12 cellular contexts compared by ENCODE assay signal in the genomic region with DNA sequence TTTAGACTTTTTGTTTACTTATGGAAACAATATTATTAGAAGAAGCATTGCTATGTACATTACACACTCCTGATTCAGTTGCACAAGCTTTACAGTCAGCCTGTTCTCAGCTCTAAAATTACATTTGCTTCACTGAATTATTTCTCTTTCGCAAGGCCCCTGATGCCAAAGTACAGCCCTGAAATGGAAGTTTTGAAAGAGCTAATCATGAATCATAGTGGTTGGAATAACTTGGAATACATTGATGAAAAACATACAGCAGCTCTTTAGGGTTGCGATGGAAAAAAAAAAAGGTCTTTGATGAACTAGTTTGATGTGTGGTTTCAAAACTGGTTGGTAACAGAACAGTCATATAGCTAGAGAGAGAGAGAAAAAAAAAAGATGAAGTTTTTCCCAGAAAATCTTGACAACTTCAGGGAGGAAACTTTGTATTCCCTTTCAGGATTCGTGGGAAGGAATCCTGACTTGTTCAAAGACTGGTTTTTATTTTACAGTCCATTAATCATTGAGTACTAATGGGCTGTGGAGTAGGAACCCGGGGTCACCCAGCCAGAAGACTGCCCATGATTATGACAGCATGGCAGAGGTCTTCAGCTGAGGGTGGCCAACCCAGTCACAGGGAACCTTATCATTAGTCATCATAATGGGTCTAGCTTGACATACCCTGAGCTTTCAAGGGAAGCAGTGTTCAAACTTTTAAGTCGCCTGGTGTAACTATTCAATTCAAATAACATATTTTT.
DNase-seq lines count a peak whose midpoint lies in the region; ATAC-seq, FAIRE-seq and TF ChIP-seq lines count a peak whose summit lies in the region.
"Had no signal": no experiment of that assay in that cellular context is flagged by ENCODE, and none has a peak within 500 bp of the region (broad histone marks: within the 10 kb centered on the region; RNA-seq: fewer than 3 reads in every experiment).

No MANE protein-coding gene starts in this region.

- TF ChIP-seq POLR2A in HepG2 (IDR thresholded peaks at IDR 0.05; ENCODE audit: insufficient read depth in 1 of 2, low read depth in 2 of 2, low read length in 2 of 2) = no peak

- no peak for FAIRE-seq in bronchial epithelial cell (lab: Jason Lieb, UNC)
- FAIRE-seq in HepG2 (lab: Jason Lieb, UNC) = no peak
- FAIRE-seq: G401.6 had no signal

- H4K20me1 ChIP-seq in HepG2 (ENCODE audit: insufficient read depth, low read length) = no peaks in the 10 kb centered on the region

- TF ChIP-seq EP300 in HepG2 (IDR thresholded peaks at IDR 0.05; ENCODE audit: low read depth in 2 of 2, low read length in 2 of 2) (no peak), HepG2 (CRISPR knock-in tag; IDR thresholded peaks at IDR 0.05; ENCODE audit: borderline replicate concordance) (no peak)

- peak overlapping the region; percentile 67 for H3K27ac ChIP-seq in AG04450 (ENCODE audit: low read depth, low read length)
- H3K27ac ChIP-seq in HepG2 (ENCODE audit: extremely low read length, insufficient read depth, low read length) = no peak overlapping the region

- H3K9me3 ChIP-seq in AG04450 (ENCODE audit: control insufficient read depth, insufficient read depth, low read length) = no peaks in the 10 kb centered on the region
- no peaks in the 10 kb centered on the region for H3K9me3 ChIP-seq in HepG2 (ENCODE audit: low read length)

- no TSS peak for BruUV-seq in HepG2 (replicated peaks; lab: Mats Ljungman, UMichigan)

- DNase-seq in AG04450 (ENCODE audit: low read depth, low spot score) = peak; percentile 65
- peak; percentile 91 for DNase-seq in LHCN-M2 (ENCODE audit: low read depth)
- DNase-seq in bronchial epithelial cell (ENCODE audit: low read depth) = peak; percentile 85
- peak; percentile 12 for DNase-seq in HepG2 (ENCODE audit: low spot score)
- DNase-seq in central memory CD4-positive, alpha-beta T cell = no peak
- DNase-seq in T-helper 2 cell = no peak
- DNase-seq: activated CD8-positive, alpha-beta T cell treated with anti-CD3 and anti-CD28 coated beads, Interleukin-2, amount 10 ng/mL, durations not matched to agents 7 days and 5 days; activated naive CD4-positive, alpha-beta T cell treated with Interleukin-2 at 50 U/mL for 16 hours; NCI-H187 treated with DMSO at 0.1 percent for 48 hours had no signal

- no peaks in the 10 kb centered on the region for H3K36me3 ChIP-seq in bronchial epithelial cell (ENCODE audit: control insufficient read depth, insufficient read depth, low read length)
- no peaks in the 10 kb centered on the region for H3K36me3 ChIP-seq in HepG2 (replicated peaks in 1 of 2; ENCODE audit: control insufficient read depth in 1 of 2, insufficient read depth in 2 of 2, low read length in 2 of 2)

- 29% methylated on average over 5 of the region's 5 CpGs for WGBS in HepG2 (ENCODE audit: low lambda C conversion rate)

- TF ChIP-seq CTCF in AG04450 (IDR thresholded peaks at IDR 0.05; ENCODE audit: low read depth, low read length) (no peak), bronchial epithelial cell (IDR thresholded peaks at IDR 0.05; ENCODE audit: insufficient read depth, low read length, severe bottlenecking) (no peak), HepG2 (CRISPR knock-in tag; IDR thresholded peaks at IDR 0.05) (no peak)

- in situ Hi-C loops in HepG2 (cut with HindIII; ENCODE audit: extremely low pct_ligation_motif_present, low pct_unique_long_range_greater_than_20kb) = no loop called here

- H3K4me3 ChIP-seq in AG04450 (ENCODE audit: low read depth, low read length) (no peak overlapping the region), bronchial epithelial cell (ENCODE audit: low read depth, low read length) (no peak overlapping the region), HepG2 (replicated peaks in 1 of 3; ENCODE audit: insufficient read depth in 1 of 3, low read depth in 2 of 3, low read length in 3 of 3) (no peak overlapping the region)

- peaks cover 21% of the 10 kb centered on the region for H3K4me1 ChIP-seq in HepG2 (ENCODE audit: insufficient read depth, low read length)

- CTCF ChIA-PET in AG04450 (lab: Charles Lee) = interaction anchor here (0.7 kb wide), 1 partner anchor 16 kb away, joined by 4 read pairs; no protein-coding TSS in a partner anchor
- CTCF ChIA-PET in HepG2 (lab: Yijun Ruan, JAX; ENCODE audit: low intra/inter-chr PET ratio, low total read pairs) = no interaction called here

- no peak for ATAC-seq in HepG2
- no peak for ATAC-seq in GM19467 (IDR thresholded peaks at IDR 0.05; ENCODE audit: unreplicated experiment)
- ATAC-seq in HG02759 (IDR thresholded peaks at IDR 0.05; ENCODE audit: unreplicated experiment) = no peak
- ATAC-seq: activated CD8-positive, alpha-beta T cell treated with anti-CD3 and anti-CD28 coated beads, Interleukin-2, amount 10 ng/mL, durations not matched to agents 7 days and 5 days had no signal

- no peak for TF ChIP-seq RAD21 in HepG2 (CRISPR knock-in tag; IDR thresholded peaks at IDR 0.05)

- no peak overlapping the region for H2AFZ ChIP-seq in HepG2 (ENCODE audit: low read length)

- no peak overlapping the region for H3K4me2 ChIP-seq in HepG2 (ENCODE audit: low read depth, low read length)

- H3K79me2 ChIP-seq in HepG2 (ENCODE audit: insufficient read depth, low read length) = no peaks in the 10 kb centered on the region

- POLR2A ChIA-PET in AG04450 (lab: Yijun Ruan, JAX) = interaction anchor here (0.6 to 0.7 kb wide), 2 partner anchors 99 to 121 kb away, joined by 3 read pairs; no protein-coding TSS in a partner anchor
- POLR2A ChIA-PET in HepG2 (lab: Yijun Ruan, JAX) = no interaction called here

- H3K27me3 ChIP-seq in AG04450 (ENCODE audit: control insufficient read depth, insufficient read depth, low read length) (no peaks in the 10 kb centered on the region), bronchial epithelial cell (ENCODE audit: control insufficient read depth, insufficient read depth, low read length) (no peaks in the 10 kb centered on the region), HepG2 (ENCODE audit: control insufficient read depth in 1 of 2, insufficient read depth in 2 of 2, low read length in 2 of 2) (no peaks in the 10 kb centered on the region)

- no peak overlapping the region for H3K9ac ChIP-seq in HepG2 (ENCODE audit: insufficient read depth, low read depth, low read length)

- intact Hi-C loops in HepG2 (cut with micrococcal nuclease; ENCODE audit: unreplicated experiment) = no loop called here

TF ChIP-seq in HepG2, 621 proteins besides CTCF, POLR2A, EP300 and RAD21:
- TF ChIP-seq CEBPB (IDR thresholded peaks at IDR 0.05; ENCODE audit: borderline replicate concordance, low read depth, low read length) = peak; percentile 56; the same call in 1 of the 2 replicates
- no peak for TF ChIP-seq NCOA2 (CRISPR knock-in tag; IDR thresholded peaks at IDR 0.05)
TF ChIP-seq in HepG2: peak in this region for 1.

Comparison
In these comparisons a context has a peak if more than half of its experiments do, and no peak if none do; other contexts are left out.
1. DNase-seq: peak in AG04450 (single experiment), LHCN-M2 (single experiment), bronchial epithelial cell (single experiment) and HepG2 (single experiment); none in central memory CD4-positive, alpha-beta T cell (single experiment) and T-helper 2 cell (0 of 5).